In the genomic region with DNA sequence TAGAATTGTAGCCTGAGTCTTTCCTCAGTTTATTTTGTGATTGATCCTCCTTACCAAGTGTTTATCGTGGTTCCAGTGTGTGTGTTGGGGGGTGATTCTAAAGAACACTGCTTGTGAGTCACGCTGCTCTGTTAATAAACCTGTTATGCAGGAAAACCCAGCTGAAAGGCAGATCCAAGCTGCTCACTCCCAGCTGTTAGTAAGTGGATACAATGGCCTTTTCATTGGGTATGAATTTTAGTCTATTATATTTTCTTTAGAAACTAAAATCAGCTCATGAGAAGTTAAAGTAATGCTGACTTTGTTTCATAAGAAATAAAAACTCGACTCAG, we compare ENCODE assay signal across 9 cellular contexts. TPM values are rescaled to one million over a fixed set of nuclear protein-coding genes. Genes with fewer than 3 reads are reported as not detected.
DNase-seq lines count a peak whose midpoint lies in the region; ATAC-seq, FAIRE-seq and TF ChIP-seq lines count a peak whose summit lies in the region.
"Had no signal": no experiment of that assay in that cellular context is flagged by ENCODE, and none has a peak within 500 bp of the region (broad histone marks: within the 10 kb centered on the region; RNA-seq: fewer than 3 reads in every experiment).

No MANE protein-coding gene starts in this region.

- ATAC-seq in heart left ventricle (peak in 1 of 4 donors; percentile 49), Right ventricle myocardium inferior (no peak), left colon (peak; percentile 89)
- no peak for ATAC-seq in activated T-cell treated with anti-CD3 and anti-CD28 coated beads, Interleukin-2, amount 50 U/mL, for 72 hours (replicated peaks in 1 of 2)

- 74 to 84% (median 82%) methylated on average over 3 of the region's 3 CpGs for WGBS in heart left ventricle, 4 donors

- no peaks in the 10 kb centered on the region for H3K9me3 Mint-ChIP-seq in activated T-cell treated with anti-CD3 and anti-CD28 coated beads, Interleukin-2, amount 50 U/mL, for 72 hours

- DNase-seq in heart left ventricle = no peak
- DNase-seq in Right ventricle myocardium inferior (ENCODE audit: missing footprints) = no peak
- DNase-seq in left colon = no peak
- DNase-seq in urothelium cell line (ENCODE audit: low spot score) = peak; percentile 42
- no peak for DNase-seq in activated T-cell treated with anti-CD3 and anti-CD28 coated beads, Interleukin-2, amount 50 U/mL, for 72 hours
- no peak for DNase-seq in SK-N-DZ (ENCODE audit: low spot score)
- no peak for DNase-seq in GOT3 (lab: John Stamatoyannopoulos, UW)

- no peaks in the 10 kb centered on the region for H3K27me3 ChIP-seq in heart left ventricle

- H3K36me3 Mint-ChIP-seq in activated T-cell treated with anti-CD3 and anti-CD28 coated beads, Interleukin-2, amount 50 U/mL, for 72 hours (ENCODE audit: insufficient read depth in 2 of 2) = no peaks in the 10 kb centered on the region

- H3K4me3 ChIP-seq in heart left ventricle = no peak overlapping the region

- H3K27ac Mint-ChIP-seq in activated T-cell treated with anti-CD3 and anti-CD28 coated beads, Interleukin-2, amount 50 U/mL, for 72 hours = no peak overlapping the region

- H3K9me3 ChIP-seq in heart left ventricle = no peaks in the 10 kb centered on the region

- TF ChIP-seq CTCF in heart left ventricle (IDR thresholded peaks at IDR 0.05) = no peak

- no peaks in the 10 kb centered on the region for H3K36me3 ChIP-seq in heart left ventricle

- TF ChIP-seq POLR2A in heart left ventricle (IDR thresholded peaks at IDR 0.05) = no peak

- FAIRE-seq in urothelium cell line (lab: Jason Lieb, UNC) = no peak
- FAIRE-seq: G401.6 had no signal

- H3K4me1 ChIP-seq in heart left ventricle = peaks cover 0 to 42% (median 20%) of the 10 kb centered on the region in 12 donors

- peaks cover 34% of the 10 kb centered on the region for H3K4me1 Mint-ChIP-seq in activated T-cell treated with anti-CD3 and anti-CD28 coated beads, Interleukin-2, amount 50 U/mL, for 72 hours (ENCODE audit: low read depth)

- H3K4me3 Mint-ChIP-seq in activated T-cell treated with anti-CD3 and anti-CD28 coated beads, Interleukin-2, amount 50 U/mL, for 72 hours = no peak overlapping the region

- no peaks in the 10 kb centered on the region for H3K27me3 Mint-ChIP-seq in activated T-cell treated with anti-CD3 and anti-CD28 coated beads, Interleukin-2, amount 50 U/mL, for 72 hours (ENCODE audit: low read depth)

- intact Hi-C loops in heart left ventricle (cut with DNase I) = no loop called here
- intact Hi-C loops in Right ventricle myocardium inferior (cut with DNase I) = no loop called here
- intact Hi-C loops in left colon (cut with DNase I, micrococcal nuclease) = no loop called here

- H3K27ac ChIP-seq in heart left ventricle (peak overlapping the region in 10 of 12 donors; percentile 51 to 89 (median 80)), angular gyrus (ENCODE audit: low read depth, low read length) (peak overlapping the region; percentile 24)

RNA-seq across cellular contexts. Expression of a gene that starts 12.2 kb away (rescaled TPM):
- total RNA-seq in heart left ventricle (100 to 1,000 TPM; 447 to 697 (median 546) TPM), Right ventricle myocardium inferior (865 TPM), left colon (100 to 1,000 TPM; 266 to 374 TPM)
- 100 to 1,000 TPM; 473 to 738 TPM for polyA plus RNA-seq in heart left ventricle
- 10 to 100 TPM; 62.8 to 70.4 TPM for total RNA-seq in activated T-cell treated with anti-CD3 and anti-CD28 coated beads, Interleukin-2, amount 50 U/mL, for 72 hours
- polyA plus RNA-seq in SK-N-DZ (2014; cell fraction: cytosol; rRNA removed) = 135 and 162 TPM in 2 replicates
- 67.2 and 68.3 TPM in 2 replicates for polyA plus RNA-seq in SK-N-DZ (2014; cell fraction: nucleus; rRNA removed)

RNA-seq across cellular contexts. Expression of a gene that starts 26.5 kb away (rescaled TPM):
- total RNA-seq in heart left ventricle (1 to 10 TPM in 3 of 9 donors, under 1 TPM in 6; 0.13 to 1.4 (median 0.71) TPM), Right ventricle myocardium inferior (0.57 TPM), left colon (under 1 TPM; 0.20 to 0.34 TPM)
- under 1 TPM; 0.11 to 0.30 TPM for polyA plus RNA-seq in heart left ventricle
- 1 to 10 TPM in 1 of 2 donors, under 1 TPM in 1; 0.23 to 1.2 TPM for total RNA-seq in activated T-cell treated with anti-CD3 and anti-CD28 coated beads, Interleukin-2, amount 50 U/mL, for 72 hours
- polyA plus RNA-seq in SK-N-DZ (2014; cell fraction: cytosol; rRNA removed) = 0.45 TPM in 1 of 2 replicates, not detected in the other
- polyA plus RNA-seq in SK-N-DZ (2014; cell fraction: nucleus; rRNA removed) = 0.32 TPM in 1 of 2 replicates, not detected in the other
